11 cellular contexts compared by ENCODE assay signal in the genomic region with DNA sequence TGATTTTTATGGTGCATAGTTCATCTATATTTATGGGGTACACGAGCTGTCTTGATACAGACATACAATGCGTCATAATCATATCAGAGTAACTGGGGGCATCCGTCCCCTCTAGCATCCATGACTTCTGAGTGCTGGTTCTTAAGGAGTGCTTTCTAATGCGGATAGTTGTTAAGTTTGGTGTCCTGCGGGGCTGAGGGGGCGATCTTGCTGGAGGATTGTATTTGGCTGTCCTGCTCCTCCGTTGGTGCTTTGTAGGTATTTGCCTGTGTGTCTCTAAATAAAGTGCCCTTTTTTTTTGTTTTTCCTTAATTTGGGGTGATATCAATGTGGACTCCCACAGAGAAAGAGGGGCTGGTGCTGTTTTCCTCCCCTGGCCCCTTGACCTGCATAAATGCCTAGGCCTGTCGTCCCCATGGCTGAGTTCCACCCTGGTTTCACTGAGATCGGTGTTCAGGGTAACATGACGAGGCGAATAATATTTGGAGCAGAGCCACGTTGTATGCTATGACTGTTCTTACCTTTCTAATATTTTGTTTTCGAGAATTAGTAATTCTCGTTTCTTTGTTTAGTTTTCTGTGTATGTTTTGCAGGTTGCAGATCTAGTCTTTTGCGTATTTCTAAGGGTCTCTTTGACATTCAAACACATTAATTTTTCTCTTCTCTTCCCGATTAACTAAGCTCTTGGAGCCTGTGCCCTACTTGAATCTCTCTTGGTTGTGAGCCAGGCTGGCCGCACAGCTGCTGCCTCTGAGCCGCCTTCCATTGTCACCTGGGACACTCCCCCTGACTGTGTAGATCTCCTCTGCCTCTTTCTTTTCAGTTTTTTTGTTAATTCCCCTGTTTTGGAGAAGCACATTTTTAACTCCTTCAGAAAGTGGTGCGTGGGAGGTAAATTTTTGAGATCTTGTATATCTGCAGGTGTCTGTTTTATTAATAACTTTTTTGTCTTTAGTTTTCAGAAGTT.
DNase-seq lines count a peak whose midpoint lies in the region; ATAC-seq and TF ChIP-seq lines count a peak whose summit lies in the region.
"Had no signal": no experiment of that assay in that cellular context is flagged by ENCODE, and none has a peak within 500 bp of the region (broad histone marks: within the 10 kb centered on the region; RNA-seq: fewer than 3 reads in every experiment).

No MANE protein-coding gene starts in this region.

- DNase-seq in D341Med (ENCODE audit: low spot score) (peak; percentile 74), left colon (no peak)
- no peak for DNase-seq in activated T-helper 2 cell treated with anti-CD3 and anti-CD28 coated beads, Interferon-gamma antibody, Interleukin-2, Interleukin-4, amounts not matched to agents 10 μg/mL and 5 μg/mL and 100 μg/mL, durations not matched to agents 14 hours and 24 hours and 36 hours (ENCODE audit: low spot score)
- DNase-seq: activated B cell treated with CpG ODN at 0.5 μM for 24 hours, NCI-H1417 treated with DMSO at 0.1 percent for 48 hours had no signal

- H3K36me3 Mint-ChIP-seq in IgD-negative memory B cell (peaks cover 4% of the 10 kb centered on the region), nephron (ENCODE audit: low read depth) (peaks cover 21% of the 10 kb centered on the region)
- H3K36me3 Mint-ChIP-seq in activated T-helper 2 cell treated with anti-CD3 and anti-CD28 coated beads, Interferon-gamma antibody, Interleukin-2, Interleukin-4, amounts not matched to agents 10 μg/mL and 5 μg/mL and 100 μg/mL, durations not matched to agents 14 hours and 24 hours and 36 hours (ENCODE audit: low read depth) = peaks cover 18% of the 10 kb centered on the region

- no peak for TF ChIP-seq CTCF in nephron (IDR thresholded peaks at IDR 0.05; ENCODE audit: unreplicated experiment in 3 of 3)

- intact Hi-C loops in activated T-helper 2 cell treated with anti-CD3 and anti-CD28 coated beads, Interferon-gamma antibody, Interleukin-2, Interleukin-4, amounts not matched to agents 10 μg/mL and 5 μg/mL and 100 μg/mL, durations not matched to agents 14 hours and 24 hours and 36 hours (cut with micrococcal nuclease) = no loop called here
- intact Hi-C loops in left colon (cut with DNase I, micrococcal nuclease) = loop anchor here in 1 of 2 donors (10.0 kb wide), 1 partner anchor 61 kb away; no protein-coding TSS in a partner anchor

- H3K9me3 Mint-ChIP-seq in IgD-negative memory B cell = no peaks in the 10 kb centered on the region
- no peaks in the 10 kb centered on the region for H3K9me3 Mint-ChIP-seq in activated T-helper 2 cell treated with anti-CD3 and anti-CD28 coated beads, Interferon-gamma antibody, Interleukin-2, Interleukin-4, amounts not matched to agents 10 μg/mL and 5 μg/mL and 100 μg/mL, durations not matched to agents 14 hours and 24 hours and 36 hours
- no peaks in the 10 kb centered on the region for H3K9me3 Mint-ChIP-seq in nephron
- H3K9me3 Mint-ChIP-seq: activated B cell treated with CpG ODN at 0.5 μM for 24 hours, CD14-positive monocyte had no signal

- peak overlapping the region; percentile 8 to 84 (median 59) for H3K27ac Mint-ChIP-seq in IgD-negative memory B cell
- H3K27ac Mint-ChIP-seq in activated T-helper 2 cell treated with anti-CD3 and anti-CD28 coated beads, Interferon-gamma antibody, Interleukin-2, Interleukin-4, amounts not matched to agents 10 μg/mL and 5 μg/mL and 100 μg/mL, durations not matched to agents 14 hours and 24 hours and 36 hours = peak overlapping the region; percentile 31
- H3K27ac Mint-ChIP-seq in nephron = peak overlapping the region; percentile 3 to 26 (median 25)

- H3K4me1 Mint-ChIP-seq in IgD-negative memory B cell (peaks cover 28 to 40% (median 38%) of the 10 kb centered on the region in 3 donors), nephron (peaks cover 70% of the 10 kb centered on the region)
- H3K4me1 Mint-ChIP-seq in activated T-helper 2 cell treated with anti-CD3 and anti-CD28 coated beads, Interferon-gamma antibody, Interleukin-2, Interleukin-4, amounts not matched to agents 10 μg/mL and 5 μg/mL and 100 μg/mL, durations not matched to agents 14 hours and 24 hours and 36 hours (ENCODE audit: low read depth) = peaks cover 14% of the 10 kb centered on the region

- H3K4me3 Mint-ChIP-seq in IgD-negative memory B cell = peak overlapping the region in 1 of 4 donors; percentile 70
- no peak overlapping the region for H3K4me3 Mint-ChIP-seq in activated T-helper 2 cell treated with anti-CD3 and anti-CD28 coated beads, Interferon-gamma antibody, Interleukin-2, Interleukin-4, amounts not matched to agents 10 μg/mL and 5 μg/mL and 100 μg/mL, durations not matched to agents 14 hours and 24 hours and 36 hours (ENCODE audit: low read depth)
- H3K4me3 Mint-ChIP-seq in nephron = no peak overlapping the region
- H3K4me3 Mint-ChIP-seq: activated B cell treated with CpG ODN at 0.5 μM for 24 hours, CD14-positive monocyte had no signal

- no peak for ATAC-seq in HG03196 (IDR thresholded peaks at IDR 0.05; ENCODE audit: unreplicated experiment)
- no peak for ATAC-seq in GM18907 (IDR thresholded peaks at IDR 0.05; ENCODE audit: unreplicated experiment)
- no peak for ATAC-seq in HG03135 (IDR thresholded peaks at IDR 0.05; ENCODE audit: unreplicated experiment)
- no peak for ATAC-seq in left colon

- H3K27me3 Mint-ChIP-seq in IgD-negative memory B cell = no peaks in the 10 kb centered on the region
- H3K27me3 Mint-ChIP-seq in activated T-helper 2 cell treated with anti-CD3 and anti-CD28 coated beads, Interferon-gamma antibody, Interleukin-2, Interleukin-4, amounts not matched to agents 10 μg/mL and 5 μg/mL and 100 μg/mL, durations not matched to agents 14 hours and 24 hours and 36 hours (ENCODE audit: low read depth) = no peaks in the 10 kb centered on the region
- H3K27me3 Mint-ChIP-seq in nephron (ENCODE audit: low read depth) = no peaks in the 10 kb centered on the region
- H3K27me3 Mint-ChIP-seq: activated B cell treated with CpG ODN at 0.5 μM for 24 hours had no signal
